ENCODE assay signal across 8 cellular contexts in the genomic region with DNA sequence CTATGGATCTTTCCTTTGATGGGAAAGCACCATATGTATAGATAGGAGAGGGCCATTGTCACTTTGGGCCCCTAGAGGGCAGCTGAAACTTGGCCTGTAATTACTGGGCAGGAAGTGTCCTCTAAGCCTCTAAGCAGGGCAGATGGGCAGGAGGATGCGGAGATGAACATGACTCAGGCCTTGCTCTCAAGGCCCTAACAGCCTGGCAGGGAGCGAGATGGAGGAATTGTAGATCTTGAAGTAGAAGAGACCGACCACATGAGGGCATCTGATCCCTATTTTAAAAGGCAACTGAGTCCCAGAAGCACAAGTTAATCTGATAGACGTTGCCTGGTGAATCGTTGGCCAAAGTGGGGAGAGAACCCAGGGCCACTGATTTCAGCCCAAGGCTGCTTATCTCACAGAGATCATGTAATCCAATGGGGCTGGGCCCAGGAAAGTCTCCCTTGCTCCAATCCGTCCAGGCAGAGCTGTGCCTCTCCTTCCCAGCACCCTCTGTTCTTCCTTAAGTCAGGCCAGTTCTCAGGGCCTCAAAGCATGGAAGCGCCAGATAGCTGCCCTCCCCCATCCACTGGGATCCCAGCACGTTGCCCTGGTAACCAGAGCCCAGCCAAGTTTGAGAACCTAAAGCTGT. TPM values are rescaled to one million over a fixed set of nuclear protein-coding genes. Genes with fewer than 3 reads are reported as not detected.
DNase-seq lines count a peak whose midpoint lies in the region; ATAC-seq and TF ChIP-seq lines count a peak whose summit lies in the region.

No MANE protein-coding gene starts in this region.

- peak; percentile 45 to 52 for TF ChIP-seq CTCF in mammary epithelial cell (conservative IDR thresholded peaks at IDR 0.05 in 1 of 2, IDR thresholded peaks at IDR 0.05 in 1 of 2; ENCODE audit: extremely low read depth in 1 of 2, insufficient read depth in 1 of 2, low read depth in 1 of 2, low read length in 2 of 2)
- TF ChIP-seq CTCF in tibial nerve (IDR thresholded peaks at IDR 0.05): peak; percentile 12 to 51 (median 33)

- H3K4me2 ChIP-seq in mammary epithelial cell (ENCODE audit: insufficient read depth, low read depth, low read length): no peak overlapping the region

- H3K27me3 ChIP-seq in SJCRH30 (no peaks in the 10 kb centered on the region), mammary epithelial cell (ENCODE audit: insufficient read depth, low read length) (no peaks in the 10 kb centered on the region), tibial nerve (no peaks in the 10 kb centered on the region)

- CTCF ChIA-PET in mammary epithelial cell (lab: Charles Lee; ENCODE audit: low non-redundant PET): interaction anchor here (0.7 kb wide), 1 partner anchor 53 kb away, joined by 3 read pairs; no protein-coding TSS in a partner anchor

- intact Hi-C loops in mammary epithelial cell (cut with micrococcal nuclease): loop anchor here (1.0 to 10.0 kb wide), 8 partner anchors 124 to 584 kb away; partner anchors contain the start of gene NDUFA6

- no peaks in the 10 kb centered on the region for H4K20me1 ChIP-seq in mammary epithelial cell (ENCODE audit: insufficient read depth, low read length)

- H3K4me3 ChIP-seq in SJCRH30 (no peak overlapping the region), mammary epithelial cell (replicated peaks in 1 of 3; ENCODE audit: insufficient read depth in 1 of 3, low read depth in 2 of 3, low read length in 3 of 3) (no peak overlapping the region), tibial nerve (no peak overlapping the region)

- no peaks in the 10 kb centered on the region for H3K36me3 ChIP-seq in SJCRH30
- no peaks in the 10 kb centered on the region for H3K36me3 ChIP-seq in mammary epithelial cell (ENCODE audit: insufficient read depth, low read length)
- no peaks in the 10 kb centered on the region for H3K36me3 ChIP-seq in tibial nerve

- dilution Hi-C loops in mammary epithelial cell (cut with HindIII; ENCODE audit: low sequenced_read_pairs): no loop called here

- 47% methylated on average over 6 of the region's 8 CpGs for WGBS in mammary epithelial cell (ENCODE audit: low coverage, missing lambda C conversion rate)
- 25 to 31% methylated on average over 8 of the region's 8 CpGs for WGBS in tibial nerve, 2 donors

- in situ Hi-C loops in mammary epithelial cell (cut with MboI; ENCODE audit: low sequenced_read_pairs in 2 of 2): loop anchor here (10.0 kb wide), 2 partner anchors 468 to 508 kb away; partner anchors contain the start of gene NFAM1 (in 2 of the 2)

- no peaks in the 10 kb centered on the region for H3K79me2 ChIP-seq in mammary epithelial cell (ENCODE audit: insufficient read depth, low read length)

- no peak for ATAC-seq in HG03108 (IDR thresholded peaks at IDR 0.05; ENCODE audit: unreplicated experiment)

- DNase-seq in NCI-H146 (lab: John Stamatoyannopoulos, UW): peak; percentile 50
- no peak for DNase-seq in NCI-H146 treated with DMSO at 0.1 percent for 48 hours (lab: John Stamatoyannopoulos, UW; ENCODE audit: unreplicated experiment)
- DNase-seq in HS-5 (ENCODE audit: low read depth): peak; percentile 65
- peak; percentile 65 to 73 for DNase-seq in SJCRH30
- peak; percentile 87 for DNase-seq in mammary epithelial cell
- DNase-seq in kidney tubule cell (ENCODE audit: low spot score): peak; percentile 95
- DNase-seq in tibial nerve (ENCODE audit: low spot score in 2 of 2): peak in 1 of 2 donors; percentile 26

- H2AFZ ChIP-seq in mammary epithelial cell (ENCODE audit: low read depth, low read length): peak overlapping the region; percentile 34

- H3K4me1 ChIP-seq in SJCRH30 (no peaks in the 10 kb centered on the region), mammary epithelial cell (ENCODE audit: insufficient read depth, low read length) (peaks cover 7% of the 10 kb centered on the region), tibial nerve (peaks cover 0 to 37% (median 9%) of the 10 kb centered on the region in 4 donors)

- H3K9me3 ChIP-seq in SJCRH30 (replicated peaks): no peaks in the 10 kb centered on the region
- H3K9me3 ChIP-seq in mammary epithelial cell (replicated peaks; ENCODE audit: insufficient read depth, low read length): no peaks in the 10 kb centered on the region
- H3K9me3 ChIP-seq in tibial nerve: no peaks in the 10 kb centered on the region

- no peak overlapping the region for H3K27ac ChIP-seq in SJCRH30
- H3K27ac ChIP-seq in mammary epithelial cell (ENCODE audit: insufficient read depth, low read depth, low read length): no peak overlapping the region
- H3K27ac ChIP-seq in tibial nerve: peak overlapping the region in 2 of 4 donors; percentile 82 to 88

- TF ChIP-seq POLR2A in tibial nerve (IDR thresholded peaks at IDR 0.05): no peak

- H3K9ac ChIP-seq in mammary epithelial cell (ENCODE audit: insufficient read depth, low read length): no peak overlapping the region

- BruUV-seq in mammary epithelial cell (replicated peaks; lab: Mats Ljungman, UMichigan): TSS peak; percentile 71

- TF ChIP-seq EP300 in tibial nerve (IDR thresholded peaks at IDR 0.05): no peak

RNA-seq across cellular contexts. Expression of gene SEPTIN3, which starts 2.5 kb away (rescaled TPM):
- 1.1 TPM in 2 replicates for total RNA-seq in SJCRH30 (2014; rRNA removed; shearing (Covaris generic))
- total RNA-seq in mammary epithelial cell (1 to 10 TPM in 1 of 2 donors, under 1 TPM in 1; 0.73 to 1.7 TPM), tibial nerve (10 to 100 TPM; 24.3 to 37.9 (median 32.8) TPM)
- polyA plus RNA-seq in mammary epithelial cell: 0.70 TPM
- not detected for polyA minus RNA-seq in mammary epithelial cell

RNA-seq across cellular contexts. Expression of gene CENPM, which starts 19.8 kb away (rescaled TPM):
- 60.6 and 60.9 TPM in 2 replicates for total RNA-seq in SJCRH30 (2014; rRNA removed; shearing (Covaris generic))
- 10 to 100 TPM in 1 of 2 donors, under 1 TPM in 1; 0.50 to 20.0 TPM for total RNA-seq in mammary epithelial cell
- polyA plus RNA-seq in mammary epithelial cell: 38.2 TPM
- polyA minus RNA-seq in mammary epithelial cell: 24.8 TPM
- total RNA-seq in tibial nerve: 1 to 10 TPM in 2 of 4 donors, not detected in 2; 5.0 to 5.1 TPM

RNA-seq across cellular contexts. Expression of gene WBP2NL, which starts 31.9 kb away (rescaled TPM):
- total RNA-seq in SJCRH30 (2014; rRNA removed; shearing (Covaris generic)): not detected in 2 replicates
- total RNA-seq in mammary epithelial cell (under 1 TPM; 0.19 to 0.33 TPM), tibial nerve (1 to 10 TPM; 3.0 to 6.8 (median 3.5) TPM)
- not detected for polyA plus RNA-seq in mammary epithelial cell
- polyA minus RNA-seq in mammary epithelial cell: not detected

RNA-seq across cellular contexts. Expression of gene TNFRSF13C, which starts 40.1 kb away (rescaled TPM):
- 0.94 and 1.8 TPM in 2 replicates for total RNA-seq in SJCRH30 (2014; rRNA removed; shearing (Covaris generic))
- total RNA-seq in mammary epithelial cell (under 1 TPM; under 0.01 to 0.21 TPM), tibial nerve (under 1 TPM in 1 of 4 donors, not detected in 3; under 0.01 TPM)
- 0.07 TPM for polyA plus RNA-seq in mammary epithelial cell
- not detected for polyA minus RNA-seq in mammary epithelial cell

Comparison
In these comparisons a context has a peak if more than half of its experiments do, and no peak if none do; other contexts are left out.
1. RNA of gene SEPTIN3, which starts 2.5 kb away (total RNA-seq): 24.3 to 37.9 TPM in tibial nerve; 0.73 to 1.7 TPM in mammary epithelial cell and 1.1 TPM in SJCRH30; every median in the first group is over 4 times any median in the second.